ENCODE assay signal across 3 cellular contexts in the genomic region with DNA sequence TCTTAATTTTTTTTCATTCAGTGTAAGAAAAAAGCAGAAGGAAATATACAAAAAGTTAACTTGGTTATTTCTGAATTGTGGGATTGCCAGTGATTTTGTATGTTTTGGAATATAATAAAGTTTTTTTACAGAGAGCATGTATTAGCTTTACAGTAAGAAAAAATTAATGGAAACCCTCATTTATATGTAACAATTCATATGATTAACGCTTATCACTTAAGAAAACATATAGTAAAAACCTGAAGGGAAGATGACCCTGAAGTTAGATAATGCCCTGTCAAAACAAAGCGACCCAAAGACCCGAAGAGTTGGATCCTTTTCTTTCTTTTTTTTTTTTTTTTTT.
TF ChIP-seq lines count a peak whose summit lies in the region.

No MANE protein-coding gene starts in this region.

TF ChIP-seq in HEK293T, 16 proteins besides CTCF, POLR2A, EP300 and RAD21:
- TF ChIP-seq ZNF384 (IDR thresholded peaks at IDR 0.05), result peak; percentile 58; the same call in 1 of the 2 replicates
- TF ChIP-seq HDGF (IDR thresholded peaks at IDR 0.05; ENCODE audit: borderline replicate concordance), result no peak

TF ChIP-seq in WTC11, 78 proteins besides CTCF, POLR2A, EP300 and RAD21:
- TF ChIP-seq, protein P1, sequence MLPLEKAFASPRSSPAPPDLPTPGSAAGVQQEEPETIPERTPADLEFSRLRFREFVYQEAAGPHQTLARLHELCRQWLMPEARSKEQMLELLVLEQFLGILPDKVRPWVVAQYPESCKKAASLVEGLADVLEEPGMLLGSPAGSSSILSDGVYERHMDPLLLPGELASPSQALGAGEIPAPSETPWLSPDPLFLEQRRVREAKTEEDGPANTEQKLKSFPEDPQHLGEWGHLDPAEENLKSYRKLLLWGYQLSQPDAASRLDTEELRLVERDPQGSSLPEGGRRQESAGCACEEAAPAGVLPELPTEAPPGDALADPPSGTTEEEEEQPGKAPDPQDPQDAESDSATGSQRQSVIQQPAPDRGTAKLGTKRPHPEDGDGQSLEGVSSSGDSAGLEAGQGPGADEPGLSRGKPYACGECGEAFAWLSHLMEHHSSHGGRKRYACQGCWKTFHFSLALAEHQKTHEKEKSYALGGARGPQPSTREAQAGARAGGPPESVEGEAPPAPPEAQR (CRISPR knock-in tag; IDR thresholded peaks at IDR 0.05), result no peak
- TF ChIP-seq, protein P2, sequence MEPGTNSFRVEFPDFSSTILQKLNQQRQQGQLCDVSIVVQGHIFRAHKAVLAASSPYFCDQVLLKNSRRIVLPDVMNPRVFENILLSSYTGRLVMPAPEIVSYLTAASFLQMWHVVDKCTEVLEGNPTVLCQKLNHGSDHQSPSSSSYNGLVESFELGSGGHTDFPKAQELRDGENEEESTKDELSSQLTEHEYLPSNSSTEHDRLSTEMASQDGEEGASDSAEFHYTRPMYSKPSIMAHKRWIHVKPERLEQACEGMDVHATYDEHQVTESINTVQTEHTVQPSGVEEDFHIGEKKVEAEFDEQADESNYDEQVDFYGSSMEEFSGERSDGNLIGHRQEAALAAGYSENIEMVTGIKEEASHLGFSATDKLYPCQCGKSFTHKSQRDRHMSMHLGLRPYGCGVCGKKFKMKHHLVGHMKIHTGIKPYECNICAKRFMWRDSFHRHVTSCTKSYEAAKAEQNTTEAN (CRISPR knock-in tag; IDR thresholded peaks at IDR 0.05), result no peak
- TF ChIP-seq CREB1 (CRISPR knock-in tag; IDR thresholded peaks at IDR 0.05), result no peak
- TF ChIP-seq GABPB1 (CRISPR knock-in tag; IDR thresholded peaks at IDR 0.05), result no peak
- TF ChIP-seq KAT7 (CRISPR knock-in tag; IDR thresholded peaks at IDR 0.05; ENCODE audit: borderline replicate concordance), result no peak
- no peak for TF ChIP-seq FOXK1 (CRISPR knock-in tag; IDR thresholded peaks at IDR 0.05)
- TF ChIP-seq PRDM15 (CRISPR knock-in tag; IDR thresholded peaks at IDR 0.05), result no peak
- no peak for TF ChIP-seq OVOL2 (CRISPR knock-in tag; IDR thresholded peaks at IDR 0.05; ENCODE audit: borderline replicate concordance)
- no peak for TF ChIP-seq ATF1 (CRISPR knock-in tag; IDR thresholded peaks at IDR 0.05)
- no peak for TF ChIP-seq NR2C2 (CRISPR knock-in tag; IDR thresholded peaks at IDR 0.05)
- TF ChIP-seq ZNF512 (CRISPR knock-in tag; IDR thresholded peaks at IDR 0.05; ENCODE audit: borderline replicate concordance), result no peak

TF ChIP-seq in HepG2, 621 proteins besides CTCF, POLR2A, EP300 and RAD21:
- TF ChIP-seq ZNF564 (CRISPR knock-in tag; IDR thresholded peaks at IDR 0.05) (no peak), E2F1 (CRISPR knock-in tag; IDR thresholded peaks at IDR 0.05) (peak; percentile 22), RFXAP (CRISPR knock-in tag; IDR thresholded peaks at IDR 0.05; ENCODE audit: borderline replicate concordance) (0 out of 2 replicates have a peak, but pooled peaks have one; percentile 11), ZMYM2 (CRISPR knock-in tag; IDR thresholded peaks at IDR 0.05) (no peak), ZNF337 (CRISPR knock-in tag; IDR thresholded peaks at IDR 0.05; ENCODE audit: borderline replicate concordance, low read depth) (0 out of 2 replicates have a peak, but pooled peaks have one; percentile 1), ZNF263 (CRISPR knock-in tag; IDR thresholded peaks at IDR 0.05) (no peak), ZNF230 (CRISPR knock-in tag; IDR thresholded peaks at IDR 0.05) (no peak), RBM39 (IDR thresholded peaks at IDR 0.05; ENCODE audit: low read depth, low read length, poor library complexity, severe bottlenecking) (no peak), PPARG (CRISPR knock-in tag; conservative IDR thresholded peaks at IDR 0.05) (0 out of 2 replicates have a peak, but pooled peaks have one; percentile 3), ZNF264 (CRISPR knock-in tag; IDR thresholded peaks at IDR 0.05) (peak; percentile 8; the same call in 1 of the 2 replicates), ZBTB40 (IDR thresholded peaks at IDR 0.05) (peak; percentile 74), ZBTB40 (CRISPR knock-in tag; IDR thresholded peaks at IDR 0.05) (no peak), CHD4 (IDR thresholded peaks at IDR 0.05; ENCODE audit: borderline replicate concordance, low read length) (0 out of 2 replicates have a peak, but pooled peaks have one; percentile 55), DNMT3B (CRISPR knock-in tag; conservative IDR thresholded peaks at IDR 0.05) (no peak)
- TF ChIP-seq, protein P3, sequence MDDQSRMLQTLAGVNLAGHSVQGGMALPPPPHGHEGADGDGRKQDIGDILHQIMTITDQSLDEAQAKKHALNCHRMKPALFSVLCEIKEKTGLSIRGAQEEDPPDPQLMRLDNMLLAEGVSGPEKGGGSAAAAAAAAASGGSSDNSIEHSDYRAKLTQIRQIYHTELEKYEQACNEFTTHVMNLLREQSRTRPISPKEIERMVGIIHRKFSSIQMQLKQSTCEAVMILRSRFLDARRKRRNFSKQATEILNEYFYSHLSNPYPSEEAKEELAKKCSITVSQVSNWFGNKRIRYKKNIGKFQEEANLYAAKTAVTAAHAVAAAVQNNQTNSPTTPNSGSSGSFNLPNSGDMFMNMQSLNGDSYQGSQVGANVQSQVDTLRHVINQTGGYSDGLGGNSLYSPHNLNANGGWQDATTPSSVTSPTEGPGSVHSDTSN (CRISPR knock-in tag; IDR thresholded peaks at IDR 0.05; ENCODE audit: borderline replicate concordance), result 0 out of 2 replicates have a peak, but pooled peaks have one; percentile 0
- TF ChIP-seq, protein P2 (CRISPR knock-in tag; conservative IDR thresholded peaks at IDR 0.05), result 0 out of 2 replicates have a peak, but pooled peaks have one; percentile 8
